ENCODE assay signal across 1 cellular context in the genomic region with DNA sequence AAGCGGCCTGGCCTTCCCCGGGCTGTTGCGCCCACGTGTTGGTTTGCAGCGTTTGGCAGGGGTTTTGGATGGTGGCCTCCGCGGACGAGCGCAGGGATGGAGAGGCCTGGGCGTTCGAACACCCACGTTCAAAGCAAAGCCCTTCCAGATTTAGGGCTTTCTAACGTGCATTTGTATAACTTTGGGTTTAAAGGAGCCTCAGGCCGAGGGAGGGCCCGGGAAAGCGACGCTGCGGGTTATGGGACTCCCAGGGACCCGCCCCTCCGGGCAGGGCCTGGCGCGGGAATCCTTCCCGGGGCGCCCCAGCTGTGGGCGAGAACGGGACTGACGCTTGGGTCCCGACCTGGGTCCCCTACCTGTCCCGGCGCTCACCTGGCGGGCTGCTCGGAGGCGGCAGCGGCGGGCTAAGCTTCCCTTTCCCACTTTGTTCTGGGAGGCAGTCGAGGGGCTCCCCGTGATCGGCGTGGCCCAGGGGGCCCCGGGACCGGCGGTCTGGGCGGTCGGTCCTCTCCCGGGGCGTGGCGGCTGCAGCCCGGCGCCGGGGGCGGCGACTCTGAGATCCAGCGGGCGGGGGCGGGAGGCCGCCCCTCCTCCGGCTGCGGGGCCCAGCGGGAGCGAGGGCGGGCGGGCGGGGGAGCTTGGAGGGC.
TF ChIP-seq lines count a peak whose summit lies in the region.

A gene with protein sequence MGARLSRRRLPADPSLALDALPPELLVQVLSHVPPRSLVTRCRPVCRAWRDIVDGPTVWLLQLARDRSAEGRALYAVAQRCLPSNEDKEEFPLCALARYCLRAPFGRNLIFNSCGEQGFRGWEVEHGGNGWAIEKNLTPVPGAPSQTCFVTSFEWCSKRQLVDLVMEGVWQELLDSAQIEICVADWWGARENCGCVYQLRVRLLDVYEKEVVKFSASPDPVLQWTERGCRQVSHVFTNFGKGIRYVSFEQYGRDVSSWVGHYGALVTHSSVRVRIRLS (minus strand): TSS at position 529 of the 647 bp plus-strand sequence. CDS start 25,423 bp downstream, outside the sequence.

TF ChIP-seq in HEK293, 187 proteins besides CTCF, POLR2A, EP300 and RAD21 (continued from another document and continues in another):
- TF ChIP-seq, protein P1, sequence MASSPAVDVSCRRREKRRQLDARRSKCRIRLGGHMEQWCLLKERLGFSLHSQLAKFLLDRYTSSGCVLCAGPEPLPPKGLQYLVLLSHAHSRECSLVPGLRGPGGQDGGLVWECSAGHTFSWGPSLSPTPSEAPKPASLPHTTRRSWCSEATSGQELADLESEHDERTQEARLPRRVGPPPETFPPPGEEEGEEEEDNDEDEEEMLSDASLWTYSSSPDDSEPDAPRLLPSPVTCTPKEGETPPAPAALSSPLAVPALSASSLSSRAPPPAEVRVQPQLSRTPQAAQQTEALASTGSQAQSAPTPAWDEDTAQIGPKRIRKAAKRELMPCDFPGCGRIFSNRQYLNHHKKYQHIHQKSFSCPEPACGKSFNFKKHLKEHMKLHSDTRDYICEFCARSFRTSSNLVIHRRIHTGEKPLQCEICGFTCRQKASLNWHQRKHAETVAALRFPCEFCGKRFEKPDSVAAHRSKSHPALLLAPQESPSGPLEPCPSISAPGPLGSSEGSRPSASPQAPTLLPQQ (tag by site-specific recombination; IDR thresholded peaks at IDR 0.05) = peak; percentile 93
- TF ChIP-seq HOXD13 (CRISPR knock-in tag; IDR thresholded peaks at IDR 0.05; ENCODE audit: borderline replicate concordance) = no peak
- TF ChIP-seq ZFP3 (tag by site-specific recombination; IDR thresholded peaks at IDR 0.05; ENCODE audit: low read depth) = no peak
- TF ChIP-seq ZNF610 (tag by site-specific recombination; IDR thresholded peaks at IDR 0.05; ENCODE audit: borderline replicate concordance) = peak; percentile 71
- TF ChIP-seq, protein P2, sequence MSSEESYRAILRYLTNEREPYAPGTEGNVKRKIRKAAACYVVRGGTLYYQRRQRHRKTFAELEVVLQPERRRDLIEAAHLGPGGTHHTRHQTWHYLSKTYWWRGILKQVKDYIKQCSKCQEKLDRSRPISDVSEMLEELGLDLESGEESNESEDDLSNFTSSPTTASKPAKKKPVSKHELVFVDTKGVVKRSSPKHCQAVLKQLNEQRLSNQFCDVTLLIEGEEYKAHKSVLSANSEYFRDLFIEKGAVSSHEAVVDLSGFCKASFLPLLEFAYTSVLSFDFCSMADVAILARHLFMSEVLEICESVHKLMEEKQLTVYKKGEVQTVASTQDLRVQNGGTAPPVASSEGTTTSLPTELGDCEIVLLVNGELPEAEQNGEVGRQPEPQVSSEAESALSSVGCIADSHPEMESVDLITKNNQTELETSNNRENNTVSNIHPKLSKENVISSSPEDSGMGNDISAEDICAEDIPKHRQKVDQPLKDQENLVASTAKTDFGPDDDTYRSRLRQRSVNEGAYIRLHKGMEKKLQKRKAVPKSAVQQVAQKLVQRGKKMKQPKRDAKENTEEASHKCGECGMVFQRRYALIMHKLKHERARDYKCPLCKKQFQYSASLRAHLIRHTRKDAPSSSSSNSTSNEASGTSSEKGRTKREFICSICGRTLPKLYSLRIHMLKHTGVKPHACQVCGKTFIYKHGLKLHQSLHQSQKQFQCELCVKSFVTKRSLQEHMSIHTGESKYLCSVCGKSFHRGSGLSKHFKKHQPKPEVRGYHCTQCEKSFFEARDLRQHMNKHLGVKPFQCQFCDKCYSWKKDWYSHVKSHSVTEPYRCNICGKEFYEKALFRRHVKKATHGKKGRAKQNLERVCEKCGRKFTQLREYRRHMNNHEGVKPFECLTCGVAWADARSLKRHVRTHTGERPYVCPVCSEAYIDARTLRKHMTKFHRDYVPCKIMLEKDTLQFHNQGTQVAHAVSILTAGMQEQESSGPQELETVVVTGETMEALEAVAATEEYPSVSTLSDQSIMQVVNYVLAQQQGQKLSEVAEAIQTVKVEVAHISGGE (tag by site-specific recombination; conservative IDR thresholded peaks at IDR 0.05; ENCODE audit: low read depth) = peak; percentile 46; the same call in 1 of the 2 replicates
- peak; percentile 73 for TF ChIP-seq SP2 (tag by site-specific recombination; IDR thresholded peaks at IDR 0.05)
- TF ChIP-seq, protein P3, sequence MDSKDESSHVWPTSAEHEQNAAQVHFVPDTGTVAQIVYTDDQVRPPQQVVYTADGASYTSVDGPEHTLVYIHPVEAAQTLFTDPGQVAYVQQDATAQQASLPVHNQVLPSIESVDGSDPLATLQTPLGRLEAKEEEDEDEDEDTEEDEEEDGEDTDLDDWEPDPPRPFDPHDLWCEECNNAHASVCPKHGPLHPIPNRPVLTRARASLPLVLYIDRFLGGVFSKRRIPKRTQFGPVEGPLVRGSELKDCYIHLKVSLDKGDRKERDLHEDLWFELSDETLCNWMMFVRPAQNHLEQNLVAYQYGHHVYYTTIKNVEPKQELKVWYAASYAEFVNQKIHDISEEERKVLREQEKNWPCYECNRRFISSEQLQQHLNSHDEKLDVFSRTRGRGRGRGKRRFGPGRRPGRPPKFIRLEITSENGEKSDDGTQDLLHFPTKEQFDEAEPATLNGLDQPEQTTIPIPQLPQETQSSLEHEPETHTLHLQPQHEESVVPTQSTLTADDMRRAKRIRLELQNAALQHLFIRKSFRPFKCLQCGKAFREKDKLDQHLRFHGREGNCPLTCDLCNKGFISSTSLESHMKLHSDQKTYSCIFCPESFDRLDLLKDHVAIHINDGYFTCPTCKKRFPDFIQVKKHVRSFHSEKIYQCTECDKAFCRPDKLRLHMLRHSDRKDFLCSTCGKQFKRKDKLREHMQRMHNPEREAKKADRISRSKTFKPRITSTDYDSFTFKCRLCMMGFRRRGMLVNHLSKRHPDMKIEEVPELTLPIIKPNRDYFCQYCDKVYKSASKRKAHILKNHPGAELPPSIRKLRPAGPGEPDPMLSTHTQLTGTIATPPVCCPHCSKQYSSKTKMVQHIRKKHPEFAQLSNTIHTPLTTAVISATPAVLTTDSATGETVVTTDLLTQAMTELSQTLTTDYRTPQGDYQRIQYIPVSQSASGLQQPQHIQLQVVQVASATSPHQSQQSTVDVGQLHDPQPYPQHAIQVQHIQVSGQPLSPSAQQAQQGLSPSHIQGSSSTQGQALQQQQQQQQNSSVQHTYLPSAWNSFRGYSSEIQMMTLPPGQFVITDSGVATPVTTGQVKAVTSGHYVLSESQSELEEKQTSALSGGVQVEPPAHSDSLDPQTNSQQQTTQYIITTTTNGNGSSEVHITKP (tag by site-specific recombination; IDR thresholded peaks at IDR 0.05) = peak; percentile 83
- no peak for TF ChIP-seq ZNF473 (tag by site-specific recombination; IDR thresholded peaks at IDR 0.05)
- no peak; the same call in 1 of the 2 replicates for TF ChIP-seq GLI2 (tag by site-specific recombination; IDR thresholded peaks at IDR 0.05; ENCODE audit: borderline replicate concordance, low read depth)
- TF ChIP-seq, protein P4, sequence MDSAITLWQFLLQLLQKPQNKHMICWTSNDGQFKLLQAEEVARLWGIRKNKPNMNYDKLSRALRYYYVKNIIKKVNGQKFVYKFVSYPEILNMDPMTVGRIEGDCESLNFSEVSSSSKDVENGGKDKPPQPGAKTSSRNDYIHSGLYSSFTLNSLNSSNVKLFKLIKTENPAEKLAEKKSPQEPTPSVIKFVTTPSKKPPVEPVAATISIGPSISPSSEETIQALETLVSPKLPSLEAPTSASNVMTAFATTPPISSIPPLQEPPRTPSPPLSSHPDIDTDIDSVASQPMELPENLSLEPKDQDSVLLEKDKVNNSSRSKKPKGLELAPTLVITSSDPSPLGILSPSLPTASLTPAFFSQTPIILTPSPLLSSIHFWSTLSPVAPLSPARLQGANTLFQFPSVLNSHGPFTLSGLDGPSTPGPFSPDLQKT (IDR thresholded peaks at IDR 0.05; ENCODE audit: borderline replicate concordance, low read depth, low read length) = no peak
- TF ChIP-seq ZNF837 (tag by site-specific recombination; IDR thresholded peaks at IDR 0.05) = peak; percentile 76; the same call in 1 of the 2 replicates
- TF ChIP-seq, protein P5, sequence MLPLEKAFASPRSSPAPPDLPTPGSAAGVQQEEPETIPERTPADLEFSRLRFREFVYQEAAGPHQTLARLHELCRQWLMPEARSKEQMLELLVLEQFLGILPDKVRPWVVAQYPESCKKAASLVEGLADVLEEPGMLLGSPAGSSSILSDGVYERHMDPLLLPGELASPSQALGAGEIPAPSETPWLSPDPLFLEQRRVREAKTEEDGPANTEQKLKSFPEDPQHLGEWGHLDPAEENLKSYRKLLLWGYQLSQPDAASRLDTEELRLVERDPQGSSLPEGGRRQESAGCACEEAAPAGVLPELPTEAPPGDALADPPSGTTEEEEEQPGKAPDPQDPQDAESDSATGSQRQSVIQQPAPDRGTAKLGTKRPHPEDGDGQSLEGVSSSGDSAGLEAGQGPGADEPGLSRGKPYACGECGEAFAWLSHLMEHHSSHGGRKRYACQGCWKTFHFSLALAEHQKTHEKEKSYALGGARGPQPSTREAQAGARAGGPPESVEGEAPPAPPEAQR (tag by site-specific recombination; IDR thresholded peaks at IDR 0.05) = peak; percentile 46; the same call in 1 of the 2 replicates
- no peak for TF ChIP-seq ZNF16 (tag by site-specific recombination; IDR thresholded peaks at IDR 0.05; ENCODE audit: low read depth)
- peak; percentile 83; the same call in 1 of the 2 replicates for TF ChIP-seq ZNF792 (tag by site-specific recombination; IDR thresholded peaks at IDR 0.05)
- peak; percentile 20; the same call in 1 of the 2 replicates for TF ChIP-seq ZNF223 (tag by site-specific recombination; IDR thresholded peaks at IDR 0.05)
- 0 out of 2 replicates have a peak, but pooled peaks have one; percentile 19 for TF ChIP-seq GFI1B (tag by site-specific recombination; IDR thresholded peaks at IDR 0.05)
- TF ChIP-seq ZSCAN23 (tag by site-specific recombination; IDR thresholded peaks at IDR 0.05) = 0 out of 2 replicates have a peak, but pooled peaks have one; percentile 57
- no peak for TF ChIP-seq ZNF354C (tag by site-specific recombination; IDR thresholded peaks at IDR 0.05; ENCODE audit: borderline replicate concordance, low read depth)
- 0 out of 2 replicates have a peak, but pooled peaks have one; percentile 44 for TF ChIP-seq ZBTB1 (tag by site-specific recombination; IDR thresholded peaks at IDR 0.05)
- TF ChIP-seq KLF7 (tag by site-specific recombination; IDR thresholded peaks at IDR 0.05; ENCODE audit: borderline replicate concordance) = peak; percentile 99
- peak; percentile 97 for TF ChIP-seq ZEB2 (tag by site-specific recombination; IDR thresholded peaks at IDR 0.05)
- TF ChIP-seq ZNF324 (tag by site-specific recombination; IDR thresholded peaks at IDR 0.05) = peak; percentile 86; the same call in 1 of the 2 replicates
- TF ChIP-seq YY2 (tag by site-specific recombination; IDR thresholded peaks at IDR 0.05) = no peak
- TF ChIP-seq ZNF366 (tag by site-specific recombination; conservative IDR thresholded peaks at IDR 0.05) = peak; percentile 68
- peak; percentile 85; the same call in 1 of the 2 replicates for TF ChIP-seq ZNF121 (tag by site-specific recombination; IDR thresholded peaks at IDR 0.05)
- no peak for TF ChIP-seq HOXC10 (CRISPR knock-in tag; IDR thresholded peaks at IDR 0.05)
- no peak; the same call in 1 of the 2 replicates for TF ChIP-seq ZNF184 (tag by site-specific recombination; IDR thresholded peaks at IDR 0.05)
- TF ChIP-seq, protein P6, sequence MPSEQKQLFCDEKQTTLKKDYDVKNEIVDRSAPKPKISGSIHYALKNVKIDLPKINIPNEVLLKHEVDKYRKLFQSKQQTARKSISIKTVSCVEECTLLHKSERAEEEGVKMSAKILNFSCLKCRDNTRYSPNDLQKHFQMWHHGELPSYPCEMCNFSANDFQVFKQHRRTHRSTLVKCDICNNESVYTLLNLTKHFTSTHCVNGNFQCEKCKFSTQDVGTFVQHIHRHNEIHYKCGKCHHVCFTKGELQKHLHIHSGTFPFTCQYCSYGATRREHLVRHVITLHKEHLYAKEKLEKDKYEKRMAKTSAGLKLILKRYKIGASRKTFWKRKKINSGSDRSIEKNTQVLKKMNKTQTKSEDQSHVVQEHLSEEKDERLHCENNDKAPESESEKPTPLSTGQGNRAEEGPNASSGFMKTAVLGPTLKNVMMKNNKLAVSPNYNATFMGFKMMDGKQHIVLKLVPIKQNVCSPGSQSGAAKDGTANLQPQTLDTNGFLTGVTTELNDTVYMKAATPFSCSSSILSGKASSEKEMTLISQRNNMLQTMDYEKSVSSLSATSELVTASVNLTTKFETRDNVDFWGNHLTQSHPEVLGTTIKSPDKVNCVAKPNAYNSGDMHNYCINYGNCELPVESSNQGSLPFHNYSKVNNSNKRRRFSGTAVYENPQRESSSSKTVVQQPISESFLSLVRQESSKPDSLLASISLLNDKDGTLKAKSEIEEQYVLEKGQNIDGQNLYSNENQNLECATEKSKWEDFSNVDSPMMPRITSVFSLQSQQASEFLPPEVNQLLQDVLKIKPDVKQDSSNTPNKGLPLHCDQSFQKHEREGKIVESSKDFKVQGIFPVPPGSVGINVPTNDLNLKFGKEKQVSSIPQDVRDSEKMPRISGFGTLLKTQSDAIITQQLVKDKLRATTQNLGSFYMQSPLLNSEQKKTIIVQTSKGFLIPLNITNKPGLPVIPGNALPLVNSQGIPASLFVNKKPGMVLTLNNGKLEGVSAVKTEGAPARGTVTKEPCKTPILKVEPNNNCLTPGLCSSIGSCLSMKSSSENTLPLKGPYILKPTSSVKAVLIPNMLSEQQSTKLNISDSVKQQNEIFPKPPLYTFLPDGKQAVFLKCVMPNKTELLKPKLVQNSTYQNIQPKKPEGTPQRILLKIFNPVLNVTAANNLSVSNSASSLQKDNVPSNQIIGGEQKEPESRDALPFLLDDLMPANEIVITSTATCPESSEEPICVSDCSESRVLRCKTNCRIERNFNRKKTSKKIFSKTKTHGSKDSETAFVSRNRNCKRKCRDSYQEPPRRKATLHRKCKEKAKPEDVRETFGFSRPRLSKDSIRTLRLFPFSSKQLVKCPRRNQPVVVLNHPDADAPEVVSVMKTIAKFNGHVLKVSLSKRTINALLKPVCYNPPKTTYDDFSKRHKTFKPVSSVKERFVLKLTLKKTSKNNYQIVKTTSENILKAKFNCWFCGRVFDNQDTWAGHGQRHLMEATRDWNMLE (tag by site-specific recombination; conservative IDR thresholded peaks at IDR 0.05; ENCODE audit: low read depth) = no peak
- TF ChIP-seq ZNF2 (tag by site-specific recombination; IDR thresholded peaks at IDR 0.05) = peak; percentile 92
- TF ChIP-seq, protein P7, sequence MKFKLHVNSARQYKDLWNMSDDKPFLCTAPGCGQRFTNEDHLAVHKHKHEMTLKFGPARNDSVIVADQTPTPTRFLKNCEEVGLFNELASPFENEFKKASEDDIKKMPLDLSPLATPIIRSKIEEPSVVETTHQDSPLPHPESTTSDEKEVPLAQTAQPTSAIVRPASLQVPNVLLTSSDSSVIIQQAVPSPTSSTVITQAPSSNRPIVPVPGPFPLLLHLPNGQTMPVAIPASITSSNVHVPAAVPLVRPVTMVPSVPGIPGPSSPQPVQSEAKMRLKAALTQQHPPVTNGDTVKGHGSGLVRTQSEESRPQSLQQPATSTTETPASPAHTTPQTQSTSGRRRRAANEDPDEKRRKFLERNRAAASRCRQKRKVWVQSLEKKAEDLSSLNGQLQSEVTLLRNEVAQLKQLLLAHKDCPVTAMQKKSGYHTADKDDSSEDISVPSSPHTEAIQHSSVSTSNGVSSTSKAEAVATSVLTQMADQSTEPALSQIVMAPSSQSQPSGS (tag by site-specific recombination; IDR thresholded peaks at IDR 0.05; ENCODE audit: low read depth) = no peak
- TF ChIP-seq, protein P8, sequence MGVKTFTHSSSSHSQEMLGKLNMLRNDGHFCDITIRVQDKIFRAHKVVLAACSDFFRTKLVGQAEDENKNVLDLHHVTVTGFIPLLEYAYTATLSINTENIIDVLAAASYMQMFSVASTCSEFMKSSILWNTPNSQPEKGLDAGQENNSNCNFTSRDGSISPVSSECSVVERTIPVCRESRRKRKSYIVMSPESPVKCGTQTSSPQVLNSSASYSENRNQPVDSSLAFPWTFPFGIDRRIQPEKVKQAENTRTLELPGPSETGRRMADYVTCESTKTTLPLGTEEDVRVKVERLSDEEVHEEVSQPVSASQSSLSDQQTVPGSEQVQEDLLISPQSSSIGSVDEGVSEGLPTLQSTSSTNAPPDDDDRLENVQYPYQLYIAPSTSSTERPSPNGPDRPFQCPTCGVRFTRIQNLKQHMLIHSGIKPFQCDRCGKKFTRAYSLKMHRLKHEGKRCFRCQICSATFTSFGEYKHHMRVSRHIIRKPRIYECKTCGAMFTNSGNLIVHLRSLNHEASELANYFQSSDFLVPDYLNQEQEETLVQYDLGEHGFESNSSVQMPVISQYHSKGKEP (tag by site-specific recombination; IDR thresholded peaks at IDR 0.05) = peak; percentile 56; the same call in 1 of the 2 replicates
